ENCODE assay signal across 27 cellular contexts in the genomic region with DNA sequence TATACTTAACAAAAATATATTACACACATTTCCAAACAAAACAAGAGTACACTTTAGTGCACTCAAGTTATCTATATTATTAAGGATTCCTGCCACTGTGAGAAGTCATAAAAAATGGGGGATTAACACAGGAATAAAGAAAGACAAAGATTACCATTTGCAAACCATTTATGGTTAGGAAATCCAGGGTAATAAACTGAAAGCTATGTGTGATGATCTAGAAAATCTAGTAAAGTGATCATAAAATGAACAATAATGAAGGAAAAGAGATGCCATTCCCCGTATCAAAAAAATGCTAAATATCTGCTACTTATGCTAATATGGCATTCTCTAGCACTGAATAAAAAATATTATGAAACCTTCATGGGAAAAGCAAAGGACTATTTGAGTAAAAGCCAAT.
"Had no signal": no experiment of that assay in that cellular context is flagged by ENCODE, and none has a peak within 500 bp of the region (broad histone marks: within the 10 kb centered on the region; RNA-seq: fewer than 3 reads in every experiment).

No MANE protein-coding gene starts in this region.

- H3K4me3 ChIP-seq: colonic mucosa, coronary artery, dorsolateral prefrontal cortex, esophagus muscularis mucosa, esophagus squamous epithelium, gastrocnemius medialis, gastroesophageal sphincter, heart left ventricle, heart right ventricle had no signal

- DNase-seq: colonic mucosa; cortex of kidney; dermis blood vessel endothelial cell; dorsolateral prefrontal cortex; effector CD4-positive, alpha-beta T cell; effector CD8-positive, alpha-beta T cell; effector memory CD4-positive, alpha-beta T cell; effector memory CD8-positive, alpha-beta T cell; endodermal cell; erythroblast; esophagus squamous epithelium; foreskin fibroblast; foreskin keratinocyte; foreskin melanocyte; gastrocnemius medialis; glutamatergic neuron; head of caudate nucleus; heart left ventricle; heart right ventricle had no signal

- H3K4me1 ChIP-seq: colonic mucosa, esophagus squamous epithelium, foreskin keratinocyte, gastrocnemius medialis, heart left ventricle, heart right ventricle had no signal

- ATAC-seq: effector memory CD8-positive, alpha-beta T cell; esophagus mucosa; foreskin keratinocyte; gastrocnemius medialis; gastroesophageal sphincter; heart left ventricle; heart right ventricle had no signal

- H3K36me3 ChIP-seq: colonic mucosa, esophagus muscularis mucosa, esophagus squamous epithelium, gastrocnemius medialis, gastroesophageal sphincter, heart left ventricle, heart right ventricle had no signal

- FAIRE-seq: colon, endometrium, endothelial cell of umbilical vein had no signal

- H3K27ac ChIP-seq: colonic mucosa, coronary artery, epithelial cell of prostate, esophagus muscularis mucosa, esophagus squamous epithelium, foreskin keratinocyte, gastrocnemius medialis, gastroesophageal sphincter, heart left ventricle, heart right ventricle had no signal

- H3K9me3 ChIP-seq: colonic mucosa, esophagus muscularis mucosa, esophagus squamous epithelium, gastrocnemius medialis, gastroesophageal sphincter, heart left ventricle, heart right ventricle had no signal

- H3K27me3 ChIP-seq: colonic mucosa, dorsolateral prefrontal cortex, esophagus squamous epithelium, gastrocnemius medialis, heart left ventricle, heart right ventricle had no signal
